In genomic region chr9:110426052-110426709, GRCh38 we compare ENCODE assay signal across 13 cellular contexts.
DNase-seq lines count a peak whose midpoint lies in the region; ATAC-seq and TF ChIP-seq lines count a peak whose summit lies in the region.
"Had no signal": no experiment of that assay in that cellular context is flagged by ENCODE, and none has a peak within 500 bp of the region (broad histone marks: within the 10 kb centered on the region; RNA-seq: fewer than 3 reads in every experiment).

No MANE protein-coding gene starts in this region.

- TF ChIP-seq CTCF in astrocyte of the cerebellum (IDR thresholded peaks at IDR 0.05; ENCODE audit: low read depth, low read length, missing control alignments) (peak; percentile 25), gastroesophageal sphincter (IDR thresholded peaks at IDR 0.05) (no peak)

- WGBS in gastroesophageal sphincter (ENCODE audit: low coverage in 1 of 2), 2 donors: 71 to 81% methylated on average over 2 of the region's 2 CpGs

- in situ Hi-C loops in astrocyte of the cerebellum (cut with HindIII; ENCODE audit: low sequenced_read_pairs): no loop called here

- no peak overlapping the region for H3K4me3 ChIP-seq in astrocyte of the cerebellum (ENCODE audit: low read depth, low read length)
- H3K4me3 ChIP-seq in gastroesophageal sphincter: no peak overlapping the region
- H3K4me3 ChIP-seq: spleen had no signal

- no peak overlapping the region for H3K27ac ChIP-seq in gastroesophageal sphincter
- H3K27ac ChIP-seq: spleen had no signal

- TF ChIP-seq POLR2A in gastroesophageal sphincter (IDR thresholded peaks at IDR 0.05): no peak

- no peaks in the 10 kb centered on the region for H3K27me3 ChIP-seq in gastroesophageal sphincter
- H3K27me3 ChIP-seq: spleen had no signal

- H3K4me1 ChIP-seq in gastroesophageal sphincter: no peaks in the 10 kb centered on the region
- H3K4me1 ChIP-seq: spleen had no signal

- no peak for ATAC-seq in gastroesophageal sphincter
- ATAC-seq: stimulated activated effector memory CD8-positive, alpha-beta T cell treated with anti-CD3 and anti-CD28 coated beads, Interleukin-12 subunit alpha, Interleukin-12 subunit beta, amount 100 ng/mL, for 72 hours had no signal

- peak; percentile 12 to 39 for DNase-seq in AML-193 (lab: John Stamatoyannopoulos, UW)
- DNase-seq in HuH-7 (ENCODE audit: low spot score): peak; percentile 10
- DNase-seq in astrocyte of the cerebellum (ENCODE audit: low read depth): peak; percentile 19
- DNase-seq in left kidney (ENCODE audit: low read depth, low spot score): peak; percentile 29
- DNase-seq in HuH-7.5 (ENCODE audit: low spot score): no peak
- no peak for DNase-seq in activated CD8-positive, alpha-beta memory T cell treated with anti-CD3 and anti-CD28 coated beads, Interleukin-2, amount 50 U/mL, for 48 hours
- no peak for DNase-seq in SHP77 (lab: John Stamatoyannopoulos, UW)
- DNase-seq: DMS153, mesendoderm, NCI-H2171, spleen had no signal

- TF ChIP-seq EP300 in gastroesophageal sphincter (IDR thresholded peaks at IDR 0.05): no peak

- no peaks in the 10 kb centered on the region for H3K9me3 ChIP-seq in gastroesophageal sphincter
- H3K9me3 ChIP-seq: spleen had no signal

- H3K36me3 ChIP-seq in gastroesophageal sphincter: peaks cover 0 to 10% of the 10 kb centered on the region in 2 donors

Comparison
In these comparisons a context has a peak if more than half of its experiments do, and no peak if none do; other contexts are left out.
1. DNase-seq: peak in AML-193 (2 of 2), HuH-7 (single experiment), astrocyte of the cerebellum (single experiment) and left kidney (single experiment); none in HuH-7.5 (single experiment), activated CD8-positive, alpha-beta memory T cell treated with anti-CD3 and anti-CD28 coated beads, Interleukin-2, amount 50 U/mL, for 48 hours (single experiment) and SHP77 (0 of 2).